ENCODE assay signal across 1 cellular context in the genomic region with DNA sequence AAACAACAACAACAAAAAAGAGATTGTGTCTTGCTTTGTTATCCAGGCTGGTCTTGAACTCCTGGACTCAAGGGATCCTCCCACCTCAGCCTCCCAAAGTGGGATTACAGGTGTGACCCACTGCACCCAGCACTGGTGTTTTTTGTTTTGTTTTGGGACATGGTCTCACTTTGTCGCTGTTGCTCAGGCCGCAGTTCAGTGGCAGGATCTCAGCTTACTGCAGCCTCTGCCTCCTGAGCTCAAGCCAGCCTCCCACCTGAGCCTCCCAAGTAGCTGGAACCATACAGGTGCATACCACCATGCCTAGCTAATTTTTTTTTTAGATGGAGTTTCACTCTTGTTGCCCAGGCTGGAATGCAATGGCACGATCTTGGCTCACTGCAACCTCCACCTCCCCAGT.
A peak's percentile ranks its signal among the peaks of the same experiment; 100 is the strongest.
TF ChIP-seq lines count a peak whose summit lies in the region.

No MANE protein-coding gene starts in this region.

TF ChIP-seq in HepG2, 621 proteins besides CTCF, POLR2A, EP300 and RAD21:
- TF ChIP-seq, protein P1, sequence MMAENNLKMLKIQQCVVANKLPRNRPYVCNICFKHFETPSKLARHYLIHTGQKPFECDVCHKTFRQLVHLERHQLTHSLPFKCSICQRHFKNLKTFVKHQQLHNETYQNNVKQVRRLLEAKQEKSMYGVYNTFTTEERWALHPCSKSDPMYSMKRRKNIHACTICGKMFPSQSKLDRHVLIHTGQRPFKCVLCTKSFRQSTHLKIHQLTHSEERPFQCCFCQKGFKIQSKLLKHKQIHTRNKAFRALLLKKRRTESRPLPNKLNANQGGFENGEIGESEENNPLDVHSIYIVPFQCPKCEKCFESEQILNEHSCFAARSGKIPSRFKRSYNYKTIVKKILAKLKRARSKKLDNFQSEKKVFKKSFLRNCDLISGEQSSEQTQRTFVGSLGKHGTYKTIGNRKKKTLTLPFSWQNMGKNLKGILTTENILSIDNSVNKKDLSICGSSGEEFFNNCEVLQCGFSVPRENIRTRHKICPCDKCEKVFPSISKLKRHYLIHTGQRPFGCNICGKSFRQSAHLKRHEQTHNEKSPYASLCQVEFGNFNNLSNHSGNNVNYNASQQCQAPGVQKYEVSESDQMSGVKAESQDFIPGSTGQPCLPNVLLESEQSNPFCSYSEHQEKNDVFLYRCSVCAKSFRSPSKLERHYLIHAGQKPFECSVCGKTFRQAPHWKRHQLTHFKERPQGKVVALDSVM (CRISPR knock-in tag; IDR thresholded peaks at IDR 0.05): peak; percentile 64
